ENCODE assay signal across 30 cellular contexts in the genomic region with DNA sequence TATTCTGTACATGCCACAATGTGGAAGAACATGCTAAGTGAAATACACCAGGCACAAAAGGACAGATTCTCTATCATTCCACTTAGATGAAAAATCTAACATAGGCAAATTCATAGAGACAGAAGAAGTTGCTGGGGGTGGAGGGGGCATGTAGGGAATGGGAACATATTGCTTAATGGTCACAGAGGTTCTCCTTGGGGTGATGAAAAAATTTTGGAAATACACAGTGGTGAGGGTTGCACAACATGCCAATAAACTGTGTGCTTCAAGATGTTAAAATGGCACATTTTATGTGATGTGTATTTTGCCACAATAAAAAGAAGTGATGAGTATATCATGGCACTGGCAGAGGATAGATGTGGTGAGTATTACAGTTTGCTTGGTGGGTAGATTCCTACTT.
A peak's percentile ranks its signal among the peaks of the same experiment; 100 is the strongest.
DNase-seq lines count a peak whose midpoint lies in the region; ATAC-seq and TF ChIP-seq lines count a peak whose summit lies in the region.
"Had no signal": no experiment of that assay in that cellular context is flagged by ENCODE, and none has a peak within 500 bp of the region (broad histone marks: within the 10 kb centered on the region; RNA-seq: fewer than 3 reads in every experiment).

No MANE protein-coding gene starts in this region.

- H3K9me3 ChIP-seq in adipocyte (ENCODE audit: control insufficient read depth, low read length) (no peaks in the 10 kb centered on the region), mucosa of descending colon (no peaks in the 10 kb centered on the region)
- H3K9me3 ChIP-seq: heart right ventricle, lower lobe of right lung, ovary, right lobe of liver, upper lobe of left lung had no signal

- H3K27me3 ChIP-seq in ACC112 (ENCODE audit: insufficient read depth, low read length) (no peaks in the 10 kb centered on the region), adipocyte (replicated peaks; ENCODE audit: control insufficient read depth, insufficient read depth, low read length) (no peaks in the 10 kb centered on the region)
- H3K27me3 ChIP-seq: dorsolateral prefrontal cortex, heart right ventricle, ovary, right lobe of liver, upper lobe of left lung had no signal

- no peak overlapping the region for H3K4me3 Mint-ChIP-seq in natural killer cell
- H3K4me3 Mint-ChIP-seq: CD8-positive, alpha-beta memory T cell; immature natural killer cell; stimulated activated naive CD8-positive, alpha-beta T cell treated with anti-CD3 and anti-CD28 coated beads, Interleukin-15, amount 100 ng/mL, for 72 hours had no signal

- DNase-seq in GM04503 (ENCODE audit: low read depth) (peak; percentile 60), adipocyte (ENCODE audit: low read depth) (peak; percentile 85), natural killer cell (no peak), HUDEP-2 (lab: John Stamatoyannopoulos, UW; ENCODE audit: unreplicated experiment in 76 of 76) (no peak), medulla oblongata (ENCODE audit: extremely low spot score) (no peak), mucosa of descending colon (no peak), globus pallidus (ENCODE audit: low spot score) (no peak)
- DNase-seq: ACHN; activated T-cell treated with anti-CD3 and anti-CD28 coated beads for 4 hours; CD8-positive, alpha-beta memory T cell; central memory CD4-positive, alpha-beta T cell; DMS79 treated with DMSO at 0.1 percent for 48 hours; dorsolateral prefrontal cortex; erythroblast; heart right ventricle; immature natural killer cell; lower lobe of right lung; naive B cell; NCI-H1092; NCI-H2081 treated with DMSO at 0.1 percent for 48 hours; NCI-H526 treated with DMSO at 0.1 percent for 48 hours; ovary; right lobe of liver; SHP77 treated with DMSO at 0.1 percent for 48 hours; stimulated activated CD4-positive, alpha-beta T cell treated with anti-CD3 and anti-CD28 coated beads, Interleukin-2, amount 100 ng/mL, for 24 hours; stimulated activated naive CD8-positive, alpha-beta T cell treated with anti-CD3 and anti-CD28 coated beads, Interleukin-15, amount 100 ng/mL, for 72 hours; T-helper 1 cell; upper lobe of left lung had no signal

- H3K36me3 ChIP-seq in ACC112 (ENCODE audit: insufficient read depth, low read length), result peaks cover 9% of the 10 kb centered on the region; the same call in 1 of the 2 replicates
- H3K36me3 ChIP-seq in adipocyte (ENCODE audit: control insufficient read depth, insufficient read depth, low read length, severe bottlenecking), result no peaks in the 10 kb centered on the region
- no peaks in the 10 kb centered on the region for H3K36me3 ChIP-seq in mucosa of descending colon (ENCODE audit: low read depth)
- H3K36me3 ChIP-seq: lower lobe of right lung, ovary, right lobe of liver, upper lobe of left lung had no signal

- peaks cover 56% of the 10 kb centered on the region for H3K4me1 ChIP-seq in ACC112 (ENCODE audit: control insufficient read depth, insufficient read depth, low read length, unreplicated experiment)
- peaks cover 53% of the 10 kb centered on the region for H3K4me1 ChIP-seq in adipocyte (ENCODE audit: control insufficient read depth, insufficient read depth, low read length)
- H3K4me1 ChIP-seq in mucosa of descending colon (ENCODE audit: low read depth), result peaks cover 35% of the 10 kb centered on the region

- H3K36me3 Mint-ChIP-seq in natural killer cell, result peaks cover 11% of the 10 kb centered on the region
- H3K36me3 Mint-ChIP-seq: naive B cell had no signal

- peak overlapping the region; percentile 63 for H3K27ac ChIP-seq in ACC112 (ENCODE audit: low read depth, low read length)
- H3K27ac ChIP-seq: dorsolateral prefrontal cortex, lower lobe of right lung, ovary had no signal

- no peaks in the 10 kb centered on the region for H3K27me3 Mint-ChIP-seq in natural killer cell (ENCODE audit: low read depth in 2 of 2)
- H3K27me3 Mint-ChIP-seq: naive B cell; stimulated activated naive CD8-positive, alpha-beta T cell treated with anti-CD3 and anti-CD28 coated beads, Interleukin-15, amount 100 ng/mL, for 72 hours had no signal

- intact Hi-C loops in natural killer cell (cut with micrococcal nuclease) (no loop called here), mucosa of descending colon (cut with DNase I, micrococcal nuclease) (no loop called here)

- no peaks in the 10 kb centered on the region for H3K9me3 Mint-ChIP-seq in natural killer cell
- H3K9me3 Mint-ChIP-seq: CD8-positive, alpha-beta memory T cell; immature natural killer cell; naive B cell; stimulated activated naive CD8-positive, alpha-beta T cell treated with anti-CD3 and anti-CD28 coated beads, Interleukin-15, amount 100 ng/mL, for 72 hours had no signal

- H3K4me1 Mint-ChIP-seq in natural killer cell, result peaks cover 16 to 37% of the 10 kb centered on the region in 2 donors

- H3K27ac Mint-ChIP-seq in natural killer cell, result peak overlapping the region; percentile 39 to 51
- H3K27ac Mint-ChIP-seq: naive B cell; stimulated activated naive CD8-positive, alpha-beta T cell treated with anti-CD3 and anti-CD28 coated beads, Interleukin-15, amount 100 ng/mL, for 72 hours had no signal

- H3K4me3 ChIP-seq in ACC112 (ENCODE audit: low read depth, low read length) (no peak overlapping the region), adipocyte (ENCODE audit: low read length) (peak overlapping the region; percentile 52), mucosa of descending colon (no peak overlapping the region)
- H3K4me3 ChIP-seq: dorsolateral prefrontal cortex, heart right ventricle, K562, lower lobe of right lung, ovary, right lobe of liver, upper lobe of left lung had no signal

- peak overlapping the region; percentile 66 for H3K9ac ChIP-seq in adipocyte (ENCODE audit: low read length)

- no peak for ATAC-seq in natural killer cell
- no peak for ATAC-seq in mucosa of descending colon
- ATAC-seq: K562; lower lobe of right lung; right lobe of liver; stimulated activated naive CD8-positive, alpha-beta T cell treated with anti-CD3 and anti-CD28 coated beads, Interleukin-15, amount 100 ng/mL, for 72 hours had no signal

- no peak for TF ChIP-seq CTCF in natural killer cell (IDR thresholded peaks at IDR 0.05)
- TF ChIP-seq CTCF in mucosa of descending colon (IDR thresholded peaks at IDR 0.05), result no peak

- no peak overlapping the region for H2AFZ ChIP-seq in ACC112 (ENCODE audit: low read length, unreplicated experiment)

- no peaks in the 10 kb centered on the region for H3K79me2 ChIP-seq in ACC112 (ENCODE audit: control insufficient read depth, insufficient read depth, low read length, unreplicated experiment)

Comparison
In these comparisons a context has a peak if more than half of its experiments do, and no peak if none do; other contexts are left out.
1. DNase-seq: peak in GM04503 (single experiment) and adipocyte (single experiment); none in natural killer cell (single experiment), HUDEP-2 (0 of 76), medulla oblongata (single experiment), mucosa of descending colon (0 of 3) and globus pallidus (single experiment).